Comparison of ENCODE assay signal across 2 cellular contexts in genomic region chr7:37052673-37053072, GRCh38.
TF ChIP-seq lines count a peak whose summit lies in the region.

No MANE protein-coding gene starts in this region.

TF ChIP-seq in A549, 52 proteins besides CTCF, POLR2A, EP300 and RAD21:
- TF ChIP-seq REST (IDR thresholded peaks at IDR 0.05) (peak; percentile 93), CEBPB (IDR thresholded peaks at IDR 0.05) (peak in 1 of 2 experiments; percentile 21; a peak in 1 of 4 replicates), EHMT2 (IDR thresholded peaks at IDR 0.05; ENCODE audit: low read depth) (peak; percentile 80), HDAC2 (IDR thresholded peaks at IDR 0.05) (no peak)

TF ChIP-seq in HCT116, 20 proteins besides CTCF, POLR2A, EP300 and RAD21 (continued from another document):
- peak; percentile 93 for TF ChIP-seq REST (IDR thresholded peaks at IDR 0.05; ENCODE audit: low read depth)
- TF ChIP-seq MAX (IDR thresholded peaks at IDR 0.05) = no peak
- no peak for TF ChIP-seq ZFX (IDR thresholded peaks at IDR 0.05)
- no peak for TF ChIP-seq JUND (IDR thresholded peaks at IDR 0.05)
- TF ChIP-seq EGR1 (IDR thresholded peaks at IDR 0.05; ENCODE audit: low read depth) = no peak
- no peak for TF ChIP-seq EZH2 (IDR thresholded peaks at IDR 0.05)
- TF ChIP-seq SP1 (IDR thresholded peaks at IDR 0.05; ENCODE audit: low read depth) = no peak
- TF ChIP-seq EZH2phosphoT487 (IDR thresholded peaks at IDR 0.05; ENCODE audit: borderline replicate concordance) = no peak
- TF ChIP-seq SIN3A (IDR thresholded peaks at IDR 0.05; ENCODE audit: low read depth) = no peak
- peak; percentile 70; the same call in 1 of the 2 replicates for TF ChIP-seq CEBPB (IDR thresholded peaks at IDR 0.05; ENCODE audit: low read depth)
- TF ChIP-seq ZNF274 (IDR thresholded peaks at IDR 0.05; ENCODE audit: low read depth, low read length) = no peak
- TF ChIP-seq ZBTB33 (IDR thresholded peaks at IDR 0.05; ENCODE audit: extremely low read depth, insufficient replicate concordance, low read length) = no peak
- no peak for TF ChIP-seq ELF1 (IDR thresholded peaks at IDR 0.05; ENCODE audit: borderline replicate concordance, low read depth)
- TF ChIP-seq ATF3 (IDR thresholded peaks at IDR 0.05) = 0 out of 2 replicates have a peak, but pooled peaks have one; percentile 45
